In genomic region chr14:21202463-21203358, GRCh38 we compare ENCODE assay signal across 25 cellular contexts. TPM values are rescaled to one million over a fixed set of nuclear protein-coding genes. Genes with fewer than 3 reads are reported as not detected.
DNase-seq lines count a peak whose midpoint lies in the region; ATAC-seq, FAIRE-seq and TF ChIP-seq lines count a peak whose summit lies in the region.
"Had no signal": no experiment of that assay in that cellular context is flagged by ENCODE, and none has a peak within 500 bp of the region (broad histone marks: within the 10 kb centered on the region; RNA-seq: fewer than 3 reads in every experiment).

No MANE protein-coding gene starts in this region.

- no peak for ATAC-seq in lower lobe of right lung
- ATAC-seq: Right ventricle myocardium inferior had no signal

- no peak overlapping the region for H2AFZ ChIP-seq in OCI-LY7 (ENCODE audit: low read length)

- H3K27ac Mint-ChIP-seq in CD14-positive monocyte (peak overlapping the region in 4 of 7 donors; percentile 2 to 58 (median 38)), glutamatergic neuron (ENCODE audit: unreplicated experiment) (peak overlapping the region; percentile 84)
- H3K27ac Mint-ChIP-seq in CD4-positive, alpha-beta memory T cell = peak overlapping the region in 4 of 7 donors; percentile 4 to 66 (median 12)

- peaks cover 23% of the 10 kb centered on the region for H3K4me1 Mint-ChIP-seq in CD14-positive monocyte
- peaks cover 13 to 28% (median 19%) of the 10 kb centered on the region in 4 donors for H3K4me1 Mint-ChIP-seq in CD4-positive, alpha-beta memory T cell
- H3K4me1 Mint-ChIP-seq in glutamatergic neuron (ENCODE audit: low read depth, unreplicated experiment) = peaks cover 16% of the 10 kb centered on the region

- POLR2A ChIA-PET in CD4-positive, alpha-beta memory T cell (lab: Charles Lee; ENCODE audit: partially characterized antibody) = interaction anchor here (0.7 to 1.9 kb wide), 7 partner anchors 9 to 182 kb away, joined by 3 to 6 read pairs (median 4); partner anchors contain the start of gene SUPT16H
- POLR2A ChIA-PET in OCI-LY7 (lab: Charles Lee) = interaction anchor here (0.6 kb wide), 1 partner anchor 241 kb away, joined by 5 read pairs; no protein-coding TSS in a partner anchor

- peaks cover 9% of the 10 kb centered on the region for H3K36me3 ChIP-seq in CD4-positive, alpha-beta memory T cell (ENCODE audit: insufficient read depth, low read length)
- peaks cover 43% of the 10 kb centered on the region for H3K36me3 ChIP-seq in OCI-LY7 (ENCODE audit: insufficient read depth, low read length)
- peaks cover 15% of the 10 kb centered on the region for H3K36me3 ChIP-seq in lower lobe of right lung

- H3K4me2 ChIP-seq in OCI-LY7 (ENCODE audit: low read length) = no peak overlapping the region
- H3K4me2 ChIP-seq: BLaER1 had no signal

- no peaks in the 10 kb centered on the region for H3K79me2 ChIP-seq in OCI-LY7 (ENCODE audit: insufficient read depth, low read depth, low read length)

- H4K20me1 ChIP-seq in OCI-LY7 (ENCODE audit: insufficient read depth, low read length) = peaks cover 27% of the 10 kb centered on the region

- H3K4me3 ChIP-seq in CD4-positive, alpha-beta memory T cell (ENCODE audit: low read length in 2 of 2) = no peak overlapping the region
- no peak overlapping the region for H3K4me3 ChIP-seq in OCI-LY7 (ENCODE audit: low read depth, low read length, poor library complexity, severe bottlenecking)
- no peak overlapping the region for H3K4me3 ChIP-seq in lower lobe of right lung
- H3K4me3 ChIP-seq: BLaER1, esophagus muscularis mucosa, sigmoid colon, tibial artery had no signal

- peaks cover 30 to 35% of the 10 kb centered on the region in 2 donors for H3K36me3 Mint-ChIP-seq in CD14-positive monocyte
- H3K36me3 Mint-ChIP-seq in CD4-positive, alpha-beta memory T cell = peaks cover 13 to 26% of the 10 kb centered on the region in 2 donors
- peaks cover 10% of the 10 kb centered on the region for H3K36me3 Mint-ChIP-seq in glutamatergic neuron (ENCODE audit: unreplicated experiment)

- H3K9me3 ChIP-seq in CD4-positive, alpha-beta memory T cell (ENCODE audit: control insufficient read depth in 1 of 2, low read length in 2 of 2) = no peaks in the 10 kb centered on the region
- H3K9me3 ChIP-seq in OCI-LY7 (ENCODE audit: low read length) (no peaks in the 10 kb centered on the region), lower lobe of right lung (no peaks in the 10 kb centered on the region)
- H3K9me3 ChIP-seq: esophagus muscularis mucosa, sigmoid colon, tibial artery had no signal

- CTCF ChIA-PET in CD4-positive, alpha-beta memory T cell (lab: Charles Lee; ENCODE audit: partially characterized antibody) = interaction anchor here (0.9 to 1.7 kb wide), 2 partner anchors 24 to 39 kb away, joined by 3 read pairs; no protein-coding TSS in a partner anchor
- CTCF ChIA-PET in OCI-LY7 (lab: Charles Lee; ENCODE audit: unreplicated experiment) = no interaction called here

- no peaks in the 10 kb centered on the region for H3K4me1 ChIP-seq in CD4-positive, alpha-beta memory T cell (ENCODE audit: insufficient read depth, low read length)
- no peaks in the 10 kb centered on the region for H3K4me1 ChIP-seq in OCI-LY7 (ENCODE audit: insufficient read depth, low read length, poor library complexity, severe bottlenecking)
- H3K4me1 ChIP-seq in lower lobe of right lung = peaks cover 19% of the 10 kb centered on the region
- H3K4me1 ChIP-seq: BLaER1, sigmoid colon, tibial artery had no signal

- no peak for DNase-seq in CD14-positive monocyte (ENCODE audit: low spot score)
- no peak for DNase-seq in CD4-positive, alpha-beta memory T cell
- no peak for DNase-seq in OCI-LY7 (ENCODE audit: low spot score)
- no peak for DNase-seq in glutamatergic neuron
- DNase-seq in NCI-H1105 (lab: John Stamatoyannopoulos, UW) = no peak
- no peak for DNase-seq in medulla oblongata (ENCODE audit: extremely low spot score)
- DNase-seq in lower lobe of right lung = no peak
- DNase-seq in urothelium cell line (ENCODE audit: low spot score) = no peak
- DNase-seq: activated CD4-positive, alpha-beta T cell treated with anti-CD3 and anti-CD28 coated beads for 1 hour; EL; head of caudate nucleus; KG1; NCI-H146; NCI-H2227 treated with DMSO at 0.1 percent for 48 hours; sigmoid colon; stimulated activated CD4-positive, alpha-beta T cell treated with anti-CD3 and anti-CD28 coated beads, Interleukin-2, amount 100 ng/mL, for 48 hours; stimulated activated CD8-positive, alpha-beta memory T cell treated with anti-CD3 and anti-CD28 coated beads, Interleukin-4, amount 100 ng/mL, for 48 hours; tibial artery had no signal

- no peaks in the 10 kb centered on the region for H3K9me2 ChIP-seq in OCI-LY7 (ENCODE audit: insufficient read depth, low read length)

- FAIRE-seq in urothelium cell line (lab: Jason Lieb, UNC) = no peak
- FAIRE-seq: islet of Langerhans had no signal

- H3K27me3 Mint-ChIP-seq in CD14-positive monocyte (ENCODE audit: low read depth in 3 of 3) (no peaks in the 10 kb centered on the region), glutamatergic neuron (ENCODE audit: unreplicated experiment) (peaks cover 15% of the 10 kb centered on the region)
- no peaks in the 10 kb centered on the region for H3K27me3 Mint-ChIP-seq in CD4-positive, alpha-beta memory T cell

- no peak overlapping the region for H3K27ac ChIP-seq in CD4-positive, alpha-beta memory T cell (ENCODE audit: low read depth, low read length)
- H3K27ac ChIP-seq in OCI-LY7 (ENCODE audit: low read depth, low read length, poor library complexity, severe bottlenecking) = no peak overlapping the region
- H3K27ac ChIP-seq in lower lobe of right lung = no peak overlapping the region
- H3K27ac ChIP-seq: BLaER1, esophagus muscularis mucosa, sigmoid colon, tibial artery had no signal

- H3K4me3 Mint-ChIP-seq in CD14-positive monocyte (no peak overlapping the region), glutamatergic neuron (ENCODE audit: unreplicated experiment) (peak overlapping the region; percentile 3)
- H3K4me3 Mint-ChIP-seq in CD4-positive, alpha-beta memory T cell = no peak overlapping the region

- no peaks in the 10 kb centered on the region for H3K27me3 ChIP-seq in CD4-positive, alpha-beta memory T cell (ENCODE audit: insufficient read depth, low read length)
- no peaks in the 10 kb centered on the region for H3K27me3 ChIP-seq in lower lobe of right lung (ENCODE audit: low read depth)
- H3K27me3 ChIP-seq: BLaER1, esophagus muscularis mucosa, sigmoid colon, tibial artery had no signal

- intact Hi-C loops in CD14-positive monocyte (cut with micrococcal nuclease) = no loop called here
- intact Hi-C loops in CD4-positive, alpha-beta memory T cell (cut with micrococcal nuclease) = loop anchor here (2.0 kb wide), 1 partner anchor 14 kb away; no protein-coding TSS in a partner anchor
- intact Hi-C loops in OCI-LY7 (cut with micrococcal nuclease; ENCODE audit: unreplicated experiment) = no loop called here
- intact Hi-C loops in lower lobe of right lung (cut with DNase I) = no loop called here

- BruUV-seq in OCI-LY7 (replicated peaks; lab: Mats Ljungman, UMichigan) = TSS peak; percentile 1

- H3K9me3 Mint-ChIP-seq in CD14-positive monocyte (peaks cover 0 to 2% (median 0%) of the 10 kb centered on the region in 7 donors), glutamatergic neuron (ENCODE audit: unreplicated experiment) (peaks cover 17% of the 10 kb centered on the region)
- peaks cover 0 to 2% (median 0%) of the 10 kb centered on the region in 8 donors for H3K9me3 Mint-ChIP-seq in CD4-positive, alpha-beta memory T cell

- TF ChIP-seq CTCF in CD14-positive monocyte (IDR thresholded peaks at IDR 0.05) = no peak
- TF ChIP-seq CTCF in OCI-LY7 (conservative IDR thresholded peaks at IDR 0.05; ENCODE audit: low read length) = no peak
- no peak for TF ChIP-seq CTCF in glutamatergic neuron (IDR thresholded peaks at IDR 0.05; ENCODE audit: partially characterized antibody, unreplicated experiment)
- TF ChIP-seq CTCF in lower lobe of right lung (IDR thresholded peaks at IDR 0.05) = no peak

RNA-seq across cellular contexts. Expression of gene OR5AU1, which starts 46.8 kb away (rescaled TPM):
- polyA plus RNA-seq in CD14-positive monocyte = not detected
- total RNA-seq in CD4-positive, alpha-beta memory T cell = not detected
- not detected for polyA plus RNA-seq in CD4-positive, alpha-beta memory T cell
- total RNA-seq in OCI-LY7 (2014; rRNA removed; shearing (Covaris generic)) = not detected in 2 replicates
- total RNA-seq in OCI-LY7 (2022) = not detected in 2 replicates
- total RNA-seq in glutamatergic neuron (ENCODE audit: unreplicated experiment) = not detected
- not detected for total RNA-seq in lower lobe of right lung
- total RNA-seq: dermis microvascular lymphatic vessel endothelial cell; esophagus muscularis mucosa; osteocyte; Right ventricle myocardium inferior; sigmoid colon; T-helper 1 cell treated with Interleukin-12 subunit alpha and Interleukin-12 subunit beta and Interleukin-4 antibody, amounts not matched to agents 30 ng/mL and 1 ng/mL, for 36 hours had no signal
- polyA plus RNA-seq: sigmoid colon had no signal

Comparison
In these comparisons a context has a peak if more than half of its experiments do, and no peak if none do; other contexts are left out.
1. H3K27ac Mint-ChIP-seq: peak in every context shown above with its lines; median percentile 84 in glutamatergic neuron; 38 in CD14-positive monocyte; 12 in CD4-positive, alpha-beta memory T cell.